In genomic region chr11:134246678-134247077, GRCh38 we compare ENCODE assay signal across 31 cellular contexts. TPM values are rescaled to one million over a fixed set of nuclear protein-coding genes. Genes with fewer than 3 reads are reported as not detected.
"Had no signal": no experiment of that assay in that cellular context is flagged by ENCODE, and none has a peak within 500 bp of the region (broad histone marks: within the 10 kb centered on the region; RNA-seq: fewer than 3 reads in every experiment).

No MANE protein-coding gene starts in this region.

- H3K27ac Mint-ChIP-seq: activated CD4-positive, alpha-beta T cell treated with anti-CD3 and anti-CD28 coated beads, Interleukin-2, amount 10 ng/mL, durations not matched to agents 7 days and 5 days; mesothelial cell of epicardium; naive B cell had no signal

- H3K27me3 Mint-ChIP-seq: activated CD4-positive, alpha-beta T cell treated with anti-CD3 and anti-CD28 coated beads, Interleukin-2, amount 10 ng/mL, durations not matched to agents 7 days and 5 days; brain; naive B cell had no signal

- H3K79me2 ChIP-seq: parathyroid adenoma had no signal

- H3K9ac ChIP-seq: parathyroid adenoma had no signal

- H3K9me3 ChIP-seq: adrenal gland, spleen, tibial nerve had no signal

- H2AFZ ChIP-seq: parathyroid adenoma had no signal

- H3K27me3 ChIP-seq: adrenal gland, cardiac muscle cell, dorsolateral prefrontal cortex, spleen, tibial nerve had no signal

- H3K4me3 Mint-ChIP-seq: activated CD4-positive, alpha-beta T cell treated with anti-CD3 and anti-CD28 coated beads, Interleukin-2, amount 10 ng/mL, durations not matched to agents 7 days and 5 days; immature natural killer cell; mesothelial cell of epicardium had no signal

- ATAC-seq: activated CD4-positive, CD25-positive, alpha-beta regulatory T cell treated with anti-CD3 and anti-CD28 coated beads, Interleukin-2, amount 50 U/mL, for 24 hours; left colon; right cardiac atrium had no signal

- H3K27ac ChIP-seq: adrenal gland, cardiac muscle cell, coronary artery, dorsolateral prefrontal cortex, parathyroid adenoma, SK-N-MC, spleen, tibial nerve had no signal

- H3K4me1 ChIP-seq: parathyroid adenoma had no signal

- DNase-seq: activated CD4-positive, alpha-beta T cell treated with anti-CD3 and anti-CD28 coated beads, Interleukin-2, amount 10 ng/mL, durations not matched to agents 7 days and 5 days; activated CD8-positive, alpha-beta memory T cell treated with anti-CD3 and anti-CD28 coated beads for 24 hours; activated naive CD4-positive, alpha-beta T cell treated with Interleukin-2 at 50 U/mL for 16 hours; activated T-cell treated with anti-CD3 and anti-CD28 coated beads, Interleukin-2, amount 50 U/mL, for 1 hour; adrenal gland; aorta; cerebellar nuclear complex; dorsolateral prefrontal cortex; effector memory CD4-positive, alpha-beta T cell; head of caudate nucleus; hippocampal formation; immature natural killer cell; kidney; left colon; naive B cell; nucleus accumbens; right cardiac atrium; spleen; stimulated activated naive CD4-positive, alpha-beta T cell treated with Interleukin-2 at 50 U/mL for 16 hours had no signal

- H3K9me3 Mint-ChIP-seq: activated CD4-positive, alpha-beta T cell treated with anti-CD3 and anti-CD28 coated beads, Interleukin-2, amount 10 ng/mL, durations not matched to agents 7 days and 5 days; brain; immature natural killer cell; mesothelial cell of epicardium; naive B cell had no signal

- H3K4me3 ChIP-seq: adrenal gland, cardiac muscle cell, coronary artery, dorsolateral prefrontal cortex, SK-N-MC, spleen, tibial nerve had no signal

RNA-seq across cellular contexts. Expression of gene GLB1L3, which starts 29.5 kb away (rescaled TPM):
- total RNA-seq: aorta, cardiac muscle cell, endothelial cell of umbilical vein, fibroblast of lung, fibroblast of villous mesenchyme, left colon, mesothelial cell of epicardium, right cardiac atrium, tibial nerve, ureter had no signal
